12 cellular contexts compared by ENCODE assay signal in the genomic region with DNA sequence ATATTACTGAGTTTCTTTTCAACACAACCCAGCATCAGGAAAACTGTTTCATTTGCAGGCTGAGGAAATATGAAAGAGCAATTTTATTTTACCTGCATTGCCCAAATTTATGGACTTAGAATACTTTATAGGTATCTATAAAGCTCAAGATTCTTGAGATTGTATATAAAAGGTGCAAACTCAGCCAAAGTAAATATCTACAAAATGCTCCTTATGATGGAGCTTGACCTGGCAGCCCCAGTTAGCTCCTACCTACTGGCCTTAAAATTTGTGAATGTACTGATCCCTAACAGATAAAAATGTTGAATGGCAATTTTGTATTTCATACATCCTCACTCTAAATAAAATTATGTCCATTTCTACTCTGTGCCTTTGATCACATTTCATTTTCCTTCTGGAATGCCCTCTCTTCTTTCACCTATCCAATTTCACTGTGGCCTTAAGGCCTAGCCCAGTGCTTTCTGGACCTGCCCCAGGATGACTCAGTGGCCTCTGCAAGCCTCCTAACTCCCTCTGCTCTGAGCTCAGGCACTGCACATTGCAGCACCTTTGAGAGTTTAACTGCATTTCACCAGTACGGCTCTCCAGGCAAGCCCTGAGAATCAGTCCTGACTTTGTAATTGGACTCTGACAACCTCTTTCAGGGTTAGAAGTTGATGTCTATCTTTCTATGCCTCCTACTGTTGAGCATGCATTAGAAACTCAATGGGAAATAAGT.
A peak's percentile ranks its signal among the peaks of the same experiment; 100 is the strongest.
DNase-seq lines count a peak whose midpoint lies in the region; FAIRE-seq and TF ChIP-seq lines count a peak whose summit lies in the region.
"Had no signal": no experiment of that assay in that cellular context is flagged by ENCODE, and none has a peak within 500 bp of the region (broad histone marks: within the 10 kb centered on the region; RNA-seq: fewer than 3 reads in every experiment).

No MANE protein-coding gene starts in this region.

- H3K4me2 ChIP-seq in endothelial cell of umbilical vein (ENCODE audit: insufficient read depth, low read length): peak overlapping the region; percentile 40
- H3K4me2 ChIP-seq: BLaER1 had no signal

- no peaks in the 10 kb centered on the region for H3K79me2 ChIP-seq in endothelial cell of umbilical vein (ENCODE audit: control insufficient read depth, insufficient read depth, low read length)

- CTCF ChIA-PET in endothelial cell of umbilical vein (lab: Charles Lee): interaction anchor here (0.7 to 2.2 kb wide), 6 partner anchors 14 to 168 kb away, joined by 3 to 6 read pairs (median 3); no protein-coding TSS in a partner anchor

- H3K9me3 ChIP-seq in MG63 (no peaks in the 10 kb centered on the region), endothelial cell of umbilical vein (replicated peaks; ENCODE audit: control insufficient read depth, insufficient read depth, low read length) (no peaks in the 10 kb centered on the region), muscle layer of colon (ENCODE audit: low read length) (no peaks in the 10 kb centered on the region)
- H3K9me3 ChIP-seq: BLaER1, Peyer's patch had no signal

- TF ChIP-seq POLR2A in endothelial cell of umbilical vein (IDR thresholded peaks at IDR 0.05; ENCODE audit: low read depth, low read length): no peak

- intact Hi-C loops in endothelial cell of umbilical vein (cut with micrococcal nuclease): loop anchor here (2.0 kb wide), 1 partner anchor 24 kb away; no protein-coding TSS in a partner anchor

- H4K20me1 ChIP-seq in endothelial cell of umbilical vein (replicated peaks; ENCODE audit: control insufficient read depth, extremely low read depth, insufficient read depth, low read length): no peaks in the 10 kb centered on the region
- H4K20me1 ChIP-seq: BLaER1 had no signal

- peak; percentile 80 for DNase-seq in AG08395 (ENCODE audit: low spot score)
- peak; percentile 94 for DNase-seq in MG63
- no peak for DNase-seq in endothelial cell of umbilical vein (ENCODE audit: low read depth, low spot score)
- DNase-seq in Kasumi-1 (lab: John Stamatoyannopoulos, UW): no peak
- DNase-seq in germinal center (ENCODE audit: low spot score): no peak
- DNase-seq in effector CD4-positive, alpha-beta T cell: no peak
- DNase-seq in nucleus accumbens (lab: John Stamatoyannopoulos, UW): no peak
- DNase-seq: activated CD8-positive, alpha-beta memory T cell treated with anti-CD3 and anti-CD28 coated beads, Interleukin-2, amount 10 ng/mL, durations not matched to agents 7 days and 5 days; dorsolateral prefrontal cortex; Peyer's patch had no signal

- H3K27me3 ChIP-seq in MG63 (no peaks in the 10 kb centered on the region), endothelial cell of umbilical vein (ENCODE audit: control insufficient read depth in 2 of 2, insufficient read depth in 2 of 2, low read length in 2 of 2) (no peaks in the 10 kb centered on the region), muscle layer of colon (ENCODE audit: control insufficient read depth in 1 of 2, insufficient read depth in 2 of 2, low read length in 2 of 2) (no peaks in the 10 kb centered on the region)
- H3K27me3 ChIP-seq: BLaER1, dorsolateral prefrontal cortex, Peyer's patch had no signal

- TF ChIP-seq CTCF in endothelial cell of umbilical vein (IDR thresholded peaks at IDR 0.05; ENCODE audit: extremely low read depth in 1 of 2, insufficient read depth in 1 of 2, low read depth in 1 of 2, low read length in 2 of 2): no peak

- peak overlapping the region; percentile 18 for H3K27ac ChIP-seq in endothelial cell of umbilical vein (ENCODE audit: insufficient read depth, low read depth, low read length)
- H3K27ac ChIP-seq in muscle layer of colon (ENCODE audit: low read depth, low read length): peak overlapping the region; percentile 44
- H3K27ac ChIP-seq: BLaER1, dorsolateral prefrontal cortex, Peyer's patch had no signal

- H3K9me1 ChIP-seq in endothelial cell of umbilical vein (replicated peaks; ENCODE audit: control insufficient read depth, extremely low read depth, insufficient read depth, low read length): no peaks in the 10 kb centered on the region

- H3K4me3 ChIP-seq in MG63: no peak overlapping the region
- no peak overlapping the region for H3K4me3 ChIP-seq in endothelial cell of umbilical vein (replicated peaks in 1 of 3; ENCODE audit: insufficient read depth in 1 of 3, low read depth in 1 of 3, low read length in 3 of 3)
- H3K4me3 ChIP-seq in muscle layer of colon (ENCODE audit: low read depth in 1 of 2, low read length in 2 of 2): no peak overlapping the region
- H3K4me3 ChIP-seq: BLaER1, dorsolateral prefrontal cortex, Peyer's patch had no signal

- POLR2A ChIA-PET in endothelial cell of umbilical vein (lab: Charles Lee): no interaction called here

- FAIRE-seq in endothelial cell of umbilical vein (lab: Jason Lieb, UNC): no peak

- peaks cover 16% of the 10 kb centered on the region for H3K36me3 ChIP-seq in MG63
- H3K36me3 ChIP-seq in endothelial cell of umbilical vein (ENCODE audit: control insufficient read depth in 2 of 2, extremely low read depth in 1 of 2, insufficient read depth in 2 of 2, low read length in 2 of 2): no peaks in the 10 kb centered on the region
- H3K36me3 ChIP-seq in muscle layer of colon (ENCODE audit: insufficient read depth, low read length): peaks cover 3% of the 10 kb centered on the region
- H3K36me3 ChIP-seq: BLaER1, Peyer's patch had no signal

- H3K4me1 ChIP-seq in endothelial cell of umbilical vein (ENCODE audit: control insufficient read depth, extremely low read depth, insufficient read depth, low read length) (peaks cover 17% of the 10 kb centered on the region), muscle layer of colon (ENCODE audit: insufficient read depth, low read length) (peaks cover 10% of the 10 kb centered on the region)
- H3K4me1 ChIP-seq: BLaER1, Peyer's patch had no signal

- H3K9ac ChIP-seq in endothelial cell of umbilical vein (replicated peaks; ENCODE audit: extremely low read depth, insufficient read depth, low read length): no peak overlapping the region
- no peak overlapping the region for H3K9ac ChIP-seq in muscle layer of colon (ENCODE audit: low read length)
- H3K9ac ChIP-seq: BLaER1 had no signal

- dilution Hi-C loops in endothelial cell of umbilical vein (cut with MboI; ENCODE audit: extremely low pct_ligation_motif_present, low sequenced_read_pairs): no loop called here

- no TSS peak for BruUV-seq in endothelial cell of umbilical vein (replicated peaks; lab: Mats Ljungman, UMichigan)

- H2AFZ ChIP-seq in endothelial cell of umbilical vein (ENCODE audit: low read depth, low read length): no peak overlapping the region

TF ChIP-seq in endothelial cell of umbilical vein, 7 proteins besides CTCF, POLR2A, EP300 and RAD21:
- TF ChIP-seq FOS (IDR thresholded peaks at IDR 0.05; ENCODE audit: borderline replicate concordance, insufficient read depth, low read length) (peak; percentile 41), POLR2AphosphoS5 (IDR thresholded peaks at IDR 0.05; ENCODE audit: insufficient read depth, low read depth, low read length) (no peak)
TF ChIP-seq in endothelial cell of umbilical vein: peak in this region for 1.

Comparison
In these comparisons a context has a peak if more than half of its experiments do, and no peak if none do; other contexts are left out.
1. DNase-seq: peak in AG08395 (single experiment) and MG63 (single experiment); none in endothelial cell of umbilical vein (single experiment), Kasumi-1 (0 of 2), germinal center (single experiment), effector CD4-positive, alpha-beta T cell (single experiment) and nucleus accumbens (0 of 56).